ENCODE assay signal across 12 cellular contexts in the genomic region with DNA sequence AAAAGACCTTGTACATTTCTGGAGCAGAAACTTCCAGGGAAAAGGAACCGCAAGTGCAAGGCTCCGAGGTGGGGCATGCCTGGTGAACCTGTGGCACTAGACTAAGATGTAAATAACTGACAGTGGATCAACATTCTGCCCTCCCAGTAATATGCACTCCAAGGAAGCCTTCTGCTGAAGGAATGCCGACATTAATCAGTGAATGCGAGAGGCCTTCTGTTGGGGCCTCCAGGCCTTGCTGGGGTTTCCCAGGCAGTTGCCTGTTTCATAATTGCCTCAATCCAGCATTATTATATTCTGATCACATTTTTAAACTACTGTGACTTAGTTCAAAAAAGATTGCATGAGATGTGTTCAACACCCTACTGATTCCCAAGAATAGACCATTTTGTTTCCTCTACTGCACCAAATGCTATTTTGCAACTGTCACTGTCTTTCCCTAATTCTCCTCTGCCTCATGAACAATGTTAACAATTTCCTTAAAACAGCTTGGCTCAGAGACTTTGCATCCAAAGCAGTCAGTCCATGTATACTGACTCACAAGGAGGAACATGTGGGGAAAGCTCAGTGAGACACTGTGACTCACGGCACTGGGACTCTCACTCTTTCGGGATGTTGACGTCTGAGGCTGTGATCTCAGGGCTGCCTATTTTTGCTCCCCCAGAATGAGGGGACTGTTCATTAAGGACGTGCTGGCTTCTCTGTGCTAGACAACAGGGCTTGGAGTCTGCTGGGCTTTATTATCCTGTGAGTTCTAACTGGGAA. TPM values are rescaled to one million over a fixed set of nuclear protein-coding genes. Genes with fewer than 3 reads are reported as not detected.
A peak's percentile ranks its signal among the peaks of the same experiment; 100 is the strongest.
DNase-seq lines count a peak whose midpoint lies in the region; ATAC-seq and TF ChIP-seq lines count a peak whose summit lies in the region.
"Had no signal": no experiment of that assay in that cellular context is flagged by ENCODE, and none has a peak within 500 bp of the region (broad histone marks: within the 10 kb centered on the region; RNA-seq: fewer than 3 reads in every experiment).

No MANE protein-coding gene starts in this region.

- H4K20me1 ChIP-seq in SK-N-SH (ENCODE audit: insufficient read depth) = no peaks in the 10 kb centered on the region

- no peak for TF ChIP-seq CTCF in SK-N-SH (IDR thresholded peaks at IDR 0.05)

- 41% methylated on average over 7 of the region's 8 CpGs for WGBS in SK-N-SH (ENCODE audit: low lambda C conversion rate)

- no peaks in the 10 kb centered on the region for H3K9me2 ChIP-seq in SK-N-SH

- DNase-seq in GM04503 (ENCODE audit: low read depth) (peak; percentile 27), SK-N-SH (no peak), fibroblast of the conjunctiva (ENCODE audit: low read depth) (peak; percentile 47), skeletal muscle cell (ENCODE audit: low read depth) (peak; percentile 86), GDM1 (lab: John Stamatoyannopoulos, UW) (no peak)
- DNase-seq in activated CD4-positive, alpha-beta T cell treated with anti-CD3 and anti-CD28 coated beads for 1 hour = no peak
- DNase-seq: dermis blood vessel endothelial cell, H9, NCI-H2081 treated with DMSO at 0.1 percent for 48 hours had no signal

- H3K27ac ChIP-seq in SK-N-SH (ENCODE audit: low read depth in 2 of 2, low read length in 1 of 2) = no peak overlapping the region

- 0 out of 2 replicates have a peak overlapping the region, but pooled peaks have one; percentile 36 for H2AFZ ChIP-seq in SK-N-SH (ENCODE audit: low read depth)

- no peak for ATAC-seq in HG02981 (IDR thresholded peaks at IDR 0.05; ENCODE audit: unreplicated experiment)
- ATAC-seq in HG02970 (IDR thresholded peaks at IDR 0.05; ENCODE audit: low FRiP score, unreplicated experiment) = no peak
- ATAC-seq: activated naive CD4-positive, alpha-beta T cell treated with anti-CD3 and anti-CD28 coated beads, Interleukin-2, amount 50 U/mL, for 72 hours had no signal

- TF ChIP-seq RAD21 in SK-N-SH (IDR thresholded peaks at IDR 0.05; ENCODE audit: low read length) = no peak

- H3K4me2 ChIP-seq in SK-N-SH = 0 out of 2 replicates have a peak overlapping the region, but pooled peaks have one; percentile 25

- H3K79me2 ChIP-seq in SK-N-SH (ENCODE audit: insufficient read depth) = no peaks in the 10 kb centered on the region

- no peaks in the 10 kb centered on the region for H3F3A ChIP-seq in SK-N-SH (replicated peaks; ENCODE audit: insufficient read depth)

- H3K36me3 ChIP-seq in SK-N-SH (replicated peaks in 1 of 2; ENCODE audit: control insufficient read depth in 1 of 2, insufficient read depth in 2 of 2, low read length in 1 of 2) = no peaks in the 10 kb centered on the region

- CTCF ChIA-PET in SK-N-SH (lab: Yijun Ruan, JAX) = no interaction called here

- no peak overlapping the region for H3K4me3 ChIP-seq in SK-N-SH (ENCODE audit: low read depth in 2 of 2, low read length in 1 of 2)
- H3K4me3 ChIP-seq in skeletal muscle cell (ENCODE audit: low read depth, low read length) = no peak overlapping the region

- POLR2A ChIA-PET in SK-N-SH (lab: Yijun Ruan, JAX) = no interaction called here

- no peaks in the 10 kb centered on the region for H3K4me1 ChIP-seq in SK-N-SH (ENCODE audit: control insufficient read depth in 1 of 2, insufficient read depth in 2 of 2, low read depth in 1 of 2, low read length in 1 of 2)

- TF ChIP-seq EP300 in SK-N-SH (IDR thresholded peaks at IDR 0.05; ENCODE audit: borderline replicate concordance in 1 of 2, low read depth in 1 of 2, low read length in 1 of 2) = no peak

- no peaks in the 10 kb centered on the region for H3K9me3 ChIP-seq in SK-N-SH

- H3K27me3 ChIP-seq in SK-N-SH (ENCODE audit: insufficient read depth) = peaks cover 13% of the 10 kb centered on the region

- H3K9ac ChIP-seq in SK-N-SH = no peak overlapping the region

TF ChIP-seq in SK-N-SH, 30 proteins besides CTCF, POLR2A, EP300 and RAD21:
- no peak for TF ChIP-seq USF2 (IDR thresholded peaks at IDR 0.05; ENCODE audit: borderline replicate concordance, low read depth, low read length)
- TF ChIP-seq FOSL2 (IDR thresholded peaks at IDR 0.05; ENCODE audit: borderline replicate concordance, low read depth) = peak; percentile 24; the same call in 1 of the 2 replicates

RNA-seq across cellular contexts. Expression of gene DSG2, which starts 10.5 kb away (rescaled TPM):
- polyA plus RNA-seq in SK-N-SH (2012; rRNA removed) = not detected in 2 replicates
- under 0.01 TPM in 2 replicates for polyA plus RNA-seq in SK-N-SH (2012; cell fraction: cytosol; rRNA removed)
- not detected in 2 replicates for polyA plus RNA-seq in SK-N-SH (2012; cell fraction: nucleus; rRNA removed)

RNA-seq across cellular contexts. Expression of gene DSG3, which starts 39.9 kb away (rescaled TPM):
- 0.02 TPM in 1 of 2 replicates, not detected in the other for polyA plus RNA-seq in SK-N-SH (2012; rRNA removed)
- polyA plus RNA-seq in SK-N-SH (2012; cell fraction: cytosol; rRNA removed) = 0.01 TPM in 2 replicates
- polyA plus RNA-seq in SK-N-SH (2012; cell fraction: nucleus; rRNA removed) = 0.01 TPM in 2 replicates

Comparison
In these comparisons a context has a peak if more than half of its experiments do, and no peak if none do; other contexts are left out.
1. DNase-seq: peak in GM04503 (single experiment), fibroblast of the conjunctiva (single experiment) and skeletal muscle cell (single experiment); none in SK-N-SH (single experiment), GDM1 (single experiment) and activated CD4-positive, alpha-beta T cell treated with anti-CD3 and anti-CD28 coated beads for 1 hour (single experiment).